Comparison of ENCODE assay signal across 1 cellular context in the genomic region with DNA sequence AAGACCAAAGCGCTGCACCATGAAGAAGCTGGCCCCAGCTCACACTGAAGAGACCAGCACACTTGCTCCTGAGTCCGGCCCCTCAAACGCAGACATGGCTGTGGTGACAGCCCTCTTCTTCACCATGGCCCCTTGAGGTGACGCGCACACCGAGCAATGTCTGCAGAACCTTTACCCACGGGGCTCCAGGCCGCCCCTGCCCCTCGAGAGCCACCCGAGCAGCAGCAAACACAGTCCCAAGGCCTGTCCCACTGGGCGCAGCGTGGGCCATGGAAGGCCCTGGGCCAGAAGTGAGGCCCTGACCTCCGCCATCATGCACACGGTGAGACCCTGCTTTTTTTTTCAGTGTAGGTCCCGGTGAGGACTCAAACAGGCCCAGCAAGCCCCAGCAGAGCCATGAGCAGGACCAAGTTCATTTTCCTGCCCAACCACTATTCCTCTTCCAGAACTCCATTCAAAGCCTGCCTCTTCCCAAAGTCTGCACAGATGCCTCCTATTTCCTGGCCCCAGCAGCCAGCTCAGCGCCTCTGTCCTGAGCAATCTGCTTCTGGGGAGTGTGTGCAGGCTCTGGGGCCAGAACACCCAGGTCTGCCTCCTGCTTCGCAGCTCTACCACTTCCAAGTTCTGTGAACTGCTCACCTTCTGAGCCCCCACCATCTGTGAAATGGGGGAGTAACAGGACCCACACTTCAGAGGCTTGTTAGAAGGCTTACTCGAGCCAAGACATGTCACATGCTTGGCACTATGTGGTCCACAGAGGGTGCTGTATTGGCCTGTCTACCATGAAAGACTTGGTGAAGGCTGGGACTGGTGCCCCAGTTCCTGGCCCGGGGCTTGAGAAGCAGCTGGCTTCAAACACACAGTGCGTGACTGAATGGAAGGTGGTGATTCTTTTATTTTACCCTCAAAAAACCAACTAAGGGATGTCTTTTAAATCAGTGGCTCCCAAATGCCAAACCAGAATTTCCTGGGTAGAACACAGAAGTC.
TF ChIP-seq lines count a peak whose summit lies in the region.

No MANE protein-coding gene starts in this region.

TF ChIP-seq in K562, 482 proteins besides CTCF, POLR2A, EP300 and RAD21 (continued from another document):
- TF ChIP-seq, protein P1, sequence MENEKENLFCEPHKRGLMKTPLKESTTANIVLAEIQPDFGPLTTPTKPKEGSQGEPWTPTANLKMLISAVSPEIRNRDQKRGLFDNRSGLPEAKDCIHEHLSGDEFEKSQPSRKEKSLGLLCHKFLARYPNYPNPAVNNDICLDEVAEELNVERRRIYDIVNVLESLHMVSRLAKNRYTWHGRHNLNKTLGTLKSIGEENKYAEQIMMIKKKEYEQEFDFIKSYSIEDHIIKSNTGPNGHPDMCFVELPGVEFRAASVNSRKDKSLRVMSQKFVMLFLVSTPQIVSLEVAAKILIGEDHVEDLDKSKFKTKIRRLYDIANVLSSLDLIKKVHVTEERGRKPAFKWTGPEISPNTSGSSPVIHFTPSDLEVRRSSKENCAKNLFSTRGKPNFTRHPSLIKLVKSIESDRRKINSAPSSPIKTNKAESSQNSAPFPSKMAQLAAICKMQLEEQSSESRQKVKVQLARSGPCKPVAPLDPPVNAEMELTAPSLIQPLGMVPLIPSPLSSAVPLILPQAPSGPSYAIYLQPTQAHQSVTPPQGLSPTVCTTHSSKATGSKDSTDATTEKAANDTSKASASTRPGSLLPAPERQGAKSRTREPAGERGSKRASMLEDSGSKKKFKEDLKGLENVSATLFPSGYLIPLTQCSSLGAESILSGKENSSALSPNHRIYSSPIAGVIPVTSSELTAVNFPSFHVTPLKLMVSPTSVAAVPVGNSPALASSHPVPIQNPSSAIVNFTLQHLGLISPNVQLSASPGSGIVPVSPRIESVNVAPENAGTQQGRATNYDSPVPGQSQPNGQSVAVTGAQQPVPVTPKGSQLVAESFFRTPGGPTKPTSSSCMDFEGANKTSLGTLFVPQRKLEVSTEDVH (IDR thresholded peaks at IDR 0.05; ENCODE audit: low read depth, partially characterized antibody), result no peak
- no peak for TF ChIP-seq HNRNPUL1 (IDR thresholded peaks at IDR 0.05; ENCODE audit: low read length)
